Comparison of ENCODE assay signal across 18 cellular contexts in genomic region chr6:148328876-148329567, GRCh38. TPM values are rescaled to one million over a fixed set of nuclear protein-coding genes. Genes with fewer than 3 reads are reported as not detected.
DNase-seq lines count a peak whose midpoint lies in the region; ATAC-seq, FAIRE-seq and TF ChIP-seq lines count a peak whose summit lies in the region.
"Had no signal": no experiment of that assay in that cellular context is flagged by ENCODE, and none has a peak within 500 bp of the region (broad histone marks: within the 10 kb centered on the region; RNA-seq: fewer than 3 reads in every experiment).

No MANE protein-coding gene starts in this region.

- H3K27me3 ChIP-seq in esophagus muscularis mucosa (no peaks in the 10 kb centered on the region), tibial nerve (no peaks in the 10 kb centered on the region), Peyer's patch (no peaks in the 10 kb centered on the region)
- H3K27me3 ChIP-seq: adrenal gland had no signal

- no peak for FAIRE-seq in kidney (lab: Jason Lieb, UNC)
- FAIRE-seq in GM19239 (lab: Jason Lieb, UNC) = no peak

- TF ChIP-seq CTCF in esophagus muscularis mucosa (IDR thresholded peaks at IDR 0.05) (no peak), tibial nerve (IDR thresholded peaks at IDR 0.05) (no peak), kidney (IDR thresholded peaks at IDR 0.05; ENCODE audit: borderline replicate concordance, extremely low read depth, insufficient read depth) (no peak), Peyer's patch (IDR thresholded peaks at IDR 0.05) (no peak)

- ATAC-seq in SK-N-SH treated with all-trans-retinoic acid at 6 μM for 48 hours = peak; percentile 10; the same call in 2 of the 3 replicates

- H3K4me3 ChIP-seq in esophagus muscularis mucosa (no peak overlapping the region), tibial nerve (no peak overlapping the region), kidney (ENCODE audit: low read length in 2 of 2) (no peak overlapping the region), Peyer's patch (no peak overlapping the region)
- H3K4me3 ChIP-seq: adrenal gland, HAP-1, prostate gland had no signal

- H3K9me3 ChIP-seq in esophagus muscularis mucosa (no peaks in the 10 kb centered on the region), tibial nerve (no peaks in the 10 kb centered on the region), kidney (ENCODE audit: control insufficient read depth in 1 of 2, low read length in 2 of 2) (no peaks in the 10 kb centered on the region), Peyer's patch (no peaks in the 10 kb centered on the region)
- H3K9me3 ChIP-seq: adrenal gland, HAP-1, prostate gland had no signal

- no peak for TF ChIP-seq POLR2A in esophagus muscularis mucosa (IDR thresholded peaks at IDR 0.05; ENCODE audit: low read depth)
- TF ChIP-seq POLR2A in tibial nerve (IDR thresholded peaks at IDR 0.05) = no peak
- TF ChIP-seq POLR2A in Peyer's patch (IDR thresholded peaks at IDR 0.05) = no peak

- H3K4me1 ChIP-seq in esophagus muscularis mucosa = peaks cover 16 to 22% (median 19%) of the 10 kb centered on the region in 4 donors
- peaks cover 0 to 27% (median 5%) of the 10 kb centered on the region in 4 donors for H3K4me1 ChIP-seq in tibial nerve
- H3K4me1 ChIP-seq in kidney (ENCODE audit: control insufficient read depth in 1 of 2, insufficient read depth in 1 of 2, low read depth in 1 of 2, low read length in 2 of 2) = peaks cover 3 to 8% of the 10 kb centered on the region in 2 donors
- H3K4me1 ChIP-seq in Peyer's patch = peaks cover 0 to 4% (median 0%) of the 10 kb centered on the region in 4 donors
- H3K4me1 ChIP-seq: HAP-1, prostate gland had no signal

- H3K36me3 ChIP-seq in esophagus muscularis mucosa = no peaks in the 10 kb centered on the region
- H3K36me3 ChIP-seq in tibial nerve = no peaks in the 10 kb centered on the region
- H3K36me3 ChIP-seq in kidney (ENCODE audit: control insufficient read depth in 1 of 2, insufficient read depth in 2 of 2, low read length in 2 of 2) = no peaks in the 10 kb centered on the region
- no peaks in the 10 kb centered on the region for H3K36me3 ChIP-seq in Peyer's patch
- H3K36me3 ChIP-seq: adrenal gland, HAP-1, prostate gland had no signal

- no peak overlapping the region for H3K9ac ChIP-seq in kidney (ENCODE audit: low read length in 2 of 2)

- intact Hi-C loops in esophagus muscularis mucosa (cut with DNase I) = no loop called here
- intact Hi-C loops in kidney (cut with DNase I) = no loop called here

- TF ChIP-seq EP300 in esophagus muscularis mucosa (IDR thresholded peaks at IDR 0.05) (no peak), tibial nerve (IDR thresholded peaks at IDR 0.05) (no peak)

- H3K27ac ChIP-seq in esophagus muscularis mucosa (replicated peaks in 1 of 4) (peak overlapping the region in 3 of 4 donors; percentile 18 to 35 (median 21)), tibial nerve (peak overlapping the region in 3 of 4 donors; percentile 29 to 73 (median 40)), kidney (ENCODE audit: low read depth in 2 of 2, low read length in 2 of 2) (no peak overlapping the region), Peyer's patch (no peak overlapping the region)
- H3K27ac ChIP-seq: prostate gland had no signal

- DNase-seq in esophagus muscularis mucosa (ENCODE audit: extremely low spot score) = no peak
- peak; percentile 52 for DNase-seq in midbrain (lab: John Stamatoyannopoulos, UW)
- DNase-seq in tibial nerve (ENCODE audit: low spot score in 2 of 2) = no peak
- no peak for DNase-seq in kidney
- DNase-seq in Peyer's patch = no peak
- no peak for DNase-seq in activated effector memory CD4-positive, alpha-beta T cell treated with Interleukin-2 at 50 U/mL for 16 hours
- no peak for DNase-seq in GM19239 (ENCODE audit: insufficient read length, low spot score)
- DNase-seq: activated CD4-positive, alpha-beta T cell treated with anti-CD3 and anti-CD28 coated beads for 48 hours; adrenal gland; cortex of kidney; immature natural killer cell; NCI-H187 treated with DMSO at 0.1 percent for 48 hours; NCI-H526 treated with DMSO at 0.1 percent for 48 hours; stimulated activated CD4-positive, alpha-beta T cell treated with anti-CD3 and anti-CD28 coated beads, Interleukin-1b, Interleukin-23, amount 100 ng/mL, for 48 hours; stimulated activated CD8-positive, alpha-beta memory T cell treated with anti-CD3 and anti-CD28 coated beads, Interleukin-4, amount 100 ng/mL, for 48 hours had no signal

TF ChIP-seq in SK-N-SH treated with all-trans-retinoic acid at 6 μM for 48 hours, 23 proteins besides CTCF, POLR2A, EP300 and RAD21 (continues in another document):
- TF ChIP-seq PPARA (CRISPR knock-in tag; IDR thresholded peaks at IDR 0.05; ENCODE audit: borderline replicate concordance) = no peak
- no peak for TF ChIP-seq TSHZ2 (CRISPR knock-in tag; IDR thresholded peaks at IDR 0.05)
- TF ChIP-seq ARNTL (CRISPR knock-in tag; IDR thresholded peaks at IDR 0.05; ENCODE audit: borderline replicate concordance, low read depth) = no peak
- TF ChIP-seq ZNF8 (CRISPR knock-in tag; IDR thresholded peaks at IDR 0.05) = no peak
- TF ChIP-seq ZFP30 (CRISPR knock-in tag; IDR thresholded peaks at IDR 0.05) = no peak
- no peak for TF ChIP-seq ESRRG (CRISPR knock-in tag; IDR thresholded peaks at IDR 0.05)
- no peak for TF ChIP-seq CREB5 (CRISPR knock-in tag; IDR thresholded peaks at IDR 0.05; ENCODE audit: low read depth)
- TF ChIP-seq GLIS3 (CRISPR knock-in tag; IDR thresholded peaks at IDR 0.05) = no peak
- TF ChIP-seq CSRNP3 (CRISPR knock-in tag; IDR thresholded peaks at IDR 0.05) = no peak
- TF ChIP-seq OSR1 (CRISPR knock-in tag; IDR thresholded peaks at IDR 0.05) = no peak
- TF ChIP-seq ZC3H10 (CRISPR knock-in tag; IDR thresholded peaks at IDR 0.05) = no peak
- no peak for TF ChIP-seq SNAI2 (CRISPR knock-in tag; IDR thresholded peaks at IDR 0.05)
- TF ChIP-seq POU6F1 (CRISPR knock-in tag; IDR thresholded peaks at IDR 0.05; ENCODE audit: borderline replicate concordance, low read depth) = no peak

RNA-seq across cellular contexts. Expression of gene SASH1, which starts 13.6 kb away (rescaled TPM):
- total RNA-seq in esophagus muscularis mucosa (10 to 100 TPM; 56.5 to 86.6 (median 70.3) TPM), tibial nerve (100 to 1,000 TPM; 132 to 238 (median 160) TPM), kidney (148 TPM), Peyer's patch (100 to 1,000 TPM in 1 of 4 donors, 10 to 100 TPM in 3; 17.2 to 141 (median 38.1) TPM)
- polyA plus RNA-seq in kidney (ENCODE audit: insufficient read depth, low read depth, low replicate concordance) = 6.2 TPM
- polyA plus RNA-seq: immature natural killer cell had no signal

Comparison
In these comparisons a context has a peak if more than half of its experiments do, and no peak if none do; other contexts are left out.
1. H3K27ac ChIP-seq: peak in esophagus muscularis mucosa (3 of 4) and tibial nerve (3 of 4); none in kidney (0 of 2) and Peyer's patch (0 of 4).